16 cellular contexts compared by ENCODE assay signal in the genomic region with DNA sequence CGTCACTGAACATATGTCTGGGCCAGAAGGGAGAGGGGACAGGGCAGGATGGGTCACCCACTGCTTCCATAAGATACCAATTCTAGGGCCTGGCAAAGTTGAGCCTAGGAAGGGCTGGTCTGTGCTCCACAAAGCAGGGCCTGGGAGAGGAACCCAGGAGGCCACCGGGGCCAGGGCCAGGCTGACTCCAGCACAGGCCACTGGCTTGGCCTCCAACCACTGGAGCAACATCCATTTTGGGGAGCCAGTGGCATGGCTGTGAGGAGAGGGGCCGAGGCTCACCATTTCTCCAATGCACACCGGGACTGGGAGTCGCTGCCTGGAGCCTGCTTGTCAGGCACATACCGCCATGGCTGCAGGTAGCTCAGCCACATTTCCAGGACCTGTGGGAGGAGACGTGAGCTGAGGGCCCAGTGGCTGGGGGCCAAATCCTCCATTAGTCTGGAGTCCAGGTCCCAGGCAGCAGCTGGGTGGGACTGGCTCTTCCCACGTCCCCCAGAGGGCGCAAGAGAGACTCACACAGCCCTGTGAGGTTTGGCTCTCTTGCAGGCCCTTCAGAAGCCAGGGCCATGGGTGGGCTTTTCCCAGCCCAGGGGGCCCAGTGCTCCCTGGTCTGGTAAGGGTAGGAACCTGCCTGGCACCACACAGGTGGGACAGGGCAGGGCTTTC. TPM values are rescaled to one million over a fixed set of nuclear protein-coding genes. Genes with fewer than 3 reads are reported as not detected.
DNase-seq lines count a peak whose midpoint lies in the region; ATAC-seq and TF ChIP-seq lines count a peak whose summit lies in the region.
"Had no signal": no experiment of that assay in that cellular context is flagged by ENCODE, and none has a peak within 500 bp of the region (broad histone marks: within the 10 kb centered on the region; RNA-seq: fewer than 3 reads in every experiment).

No MANE protein-coding gene starts in this region.

- H3K27ac ChIP-seq in left lung: no peak overlapping the region
- H3K27ac ChIP-seq in CD8-positive, alpha-beta memory T cell (ENCODE audit: low read depth, low read length): no peak overlapping the region

- H3K9me3 ChIP-seq in left lung: peaks cover 0 to 24% of the 10 kb centered on the region in 2 donors
- H3K9me3 ChIP-seq in CD8-positive, alpha-beta memory T cell (ENCODE audit: low read length): no peaks in the 10 kb centered on the region

- no peak overlapping the region for H3K4me3 ChIP-seq in left lung
- H3K4me3 ChIP-seq in CD8-positive, alpha-beta memory T cell (ENCODE audit: low read length): no peak overlapping the region

- H3K4me3 Mint-ChIP-seq in activated CD4-positive, alpha-beta T cell treated with anti-CD3 and anti-CD28 coated beads, Interleukin-2, amount 10 ng/mL, durations not matched to agents 7 days and 5 days: no peak overlapping the region
- no peak overlapping the region for H3K4me3 Mint-ChIP-seq in CD8-positive, alpha-beta memory T cell
- H3K4me3 Mint-ChIP-seq: activated naive CD4-positive, alpha-beta T cell treated with anti-CD3 and anti-CD28 coated beads, Interleukin-2, amount 10 ng/mL, durations not matched to agents 7 days and 5 days; central memory CD8-positive, alpha-beta T cell had no signal

- ATAC-seq in left lung: peak; percentile 23
- no peak for ATAC-seq in HG03520 (IDR thresholded peaks at IDR 0.05; ENCODE audit: unreplicated experiment)
- ATAC-seq: HCT116 had no signal

- CTCF ChIA-PET in activated CD4-positive, alpha-beta T cell treated with anti-CD3 and anti-CD28 coated beads, Interleukin-2, amount 10 ng/mL, durations not matched to agents 7 days and 5 days (lab: Charles Lee): no interaction called here
- CTCF ChIA-PET in CD8-positive, alpha-beta memory T cell (lab: Charles Lee): no interaction called here

- H3K9me3 Mint-ChIP-seq in activated CD4-positive, alpha-beta T cell treated with anti-CD3 and anti-CD28 coated beads, Interleukin-2, amount 10 ng/mL, durations not matched to agents 7 days and 5 days: peaks cover 3% of the 10 kb centered on the region
- peaks cover 1 to 4% (median 3%) of the 10 kb centered on the region in 5 donors for H3K9me3 Mint-ChIP-seq in CD8-positive, alpha-beta memory T cell

- no peaks in the 10 kb centered on the region for H3K4me1 Mint-ChIP-seq in activated CD4-positive, alpha-beta T cell treated with anti-CD3 and anti-CD28 coated beads, Interleukin-2, amount 10 ng/mL, durations not matched to agents 7 days and 5 days
- H3K4me1 Mint-ChIP-seq in CD8-positive, alpha-beta memory T cell: no peaks in the 10 kb centered on the region
- H3K4me1 Mint-ChIP-seq: activated naive CD4-positive, alpha-beta T cell treated with anti-CD3 and anti-CD28 coated beads, Interleukin-2, amount 10 ng/mL, durations not matched to agents 7 days and 5 days; central memory CD8-positive, alpha-beta T cell had no signal

- in situ Hi-C loops in GM13977 (cut with MboI; ENCODE audit: low pct_unique_long_range_greater_than_20kb, low sequenced_read_pairs, unreplicated experiment): no loop called here

- no peak overlapping the region for H3K27ac Mint-ChIP-seq in activated CD4-positive, alpha-beta T cell treated with anti-CD3 and anti-CD28 coated beads, Interleukin-2, amount 10 ng/mL, durations not matched to agents 7 days and 5 days
- H3K27ac Mint-ChIP-seq in CD8-positive, alpha-beta memory T cell: no peak overlapping the region
- H3K27ac Mint-ChIP-seq: activated naive CD4-positive, alpha-beta T cell treated with anti-CD3 and anti-CD28 coated beads, Interleukin-2, amount 10 ng/mL, durations not matched to agents 7 days and 5 days had no signal

- TF ChIP-seq CTCF in GM12872 (IDR thresholded peaks at IDR 0.05; ENCODE audit: insufficient read depth, low read depth, low read length) (peak; percentile 36; the same call in 2 of the 3 replicates), left lung (IDR thresholded peaks at IDR 0.05) (no peak), GM13977 (IDR thresholded peaks at IDR 0.05; ENCODE audit: extremely low read depth, insufficient read depth, missing control alignments) (no peak)

- POLR2A ChIA-PET in activated CD4-positive, alpha-beta T cell treated with anti-CD3 and anti-CD28 coated beads, Interleukin-2, amount 10 ng/mL, durations not matched to agents 7 days and 5 days (lab: Charles Lee): no interaction called here
- POLR2A ChIA-PET in CD8-positive, alpha-beta memory T cell (lab: Charles Lee): no interaction called here

- no peaks in the 10 kb centered on the region for H3K36me3 Mint-ChIP-seq in activated CD4-positive, alpha-beta T cell treated with anti-CD3 and anti-CD28 coated beads, Interleukin-2, amount 10 ng/mL, durations not matched to agents 7 days and 5 days (ENCODE audit: low read depth)
- no peaks in the 10 kb centered on the region for H3K36me3 Mint-ChIP-seq in CD8-positive, alpha-beta memory T cell
- H3K36me3 Mint-ChIP-seq: activated naive CD4-positive, alpha-beta T cell treated with anti-CD3 and anti-CD28 coated beads, Interleukin-2, amount 10 ng/mL, durations not matched to agents 7 days and 5 days had no signal

- no peaks in the 10 kb centered on the region for H3K27me3 Mint-ChIP-seq in activated CD4-positive, alpha-beta T cell treated with anti-CD3 and anti-CD28 coated beads, Interleukin-2, amount 10 ng/mL, durations not matched to agents 7 days and 5 days
- no peaks in the 10 kb centered on the region for H3K27me3 Mint-ChIP-seq in CD8-positive, alpha-beta memory T cell
- H3K27me3 Mint-ChIP-seq: activated naive CD4-positive, alpha-beta T cell treated with anti-CD3 and anti-CD28 coated beads, Interleukin-2, amount 10 ng/mL, durations not matched to agents 7 days and 5 days; central memory CD8-positive, alpha-beta T cell had no signal

- DNase-seq in activated CD4-positive, alpha-beta T cell treated with anti-CD3 and anti-CD28 coated beads, Interleukin-2, amount 10 ng/mL, durations not matched to agents 7 days and 5 days: peak; percentile 11
- DNase-seq in activated CD4-positive, alpha-beta T cell treated with anti-CD3 and anti-CD28 coated beads for 1 hour: no peak
- peak; percentile 0 for DNase-seq in NCI-H69 (lab: John Stamatoyannopoulos, UW)
- DNase-seq in left lung: no peak
- no peak for DNase-seq in CD8-positive, alpha-beta memory T cell
- no peak for DNase-seq in GM13977 (ENCODE audit: low spot score)
- DNase-seq: activated naive CD4-positive, alpha-beta T cell treated with anti-CD3 and anti-CD28 coated beads, Interleukin-2, amount 10 ng/mL, durations not matched to agents 7 days and 5 days; AML-193; IMR-90; NCI-H2227 treated with DMSO at 0.1 percent for 48 hours; SIG-M5 had no signal

- H3K4me1 ChIP-seq in left lung: peaks cover 0 to 12% of the 10 kb centered on the region in 2 donors
- H3K4me1 ChIP-seq in CD8-positive, alpha-beta memory T cell (ENCODE audit: insufficient read depth, low read length): no peaks in the 10 kb centered on the region

- no peaks in the 10 kb centered on the region for H3K36me3 ChIP-seq in left lung
- no peaks in the 10 kb centered on the region for H3K36me3 ChIP-seq in CD8-positive, alpha-beta memory T cell (ENCODE audit: insufficient read depth, low read length)

- intact Hi-C loops in left lung (cut with DNase I): no loop called here

- no peaks in the 10 kb centered on the region for H3K27me3 ChIP-seq in left lung
- no peaks in the 10 kb centered on the region for H3K27me3 ChIP-seq in CD8-positive, alpha-beta memory T cell (ENCODE audit: insufficient read depth, low read length, poor library complexity, severe bottlenecking)

RNA-seq across cellular contexts. Expression of gene TUBA3C, which starts 27.7 kb away (rescaled TPM):
- not detected for total RNA-seq in activated CD4-positive, alpha-beta T cell treated with anti-CD3 and anti-CD28 coated beads, Interleukin-2, amount 10 ng/mL, durations not matched to agents 7 days and 5 days
- total RNA-seq in left lung: not detected
- not detected for total RNA-seq in CD8-positive, alpha-beta memory T cell
- not detected for polyA plus RNA-seq in CD8-positive, alpha-beta memory T cell
- total RNA-seq: IMR-90 had no signal
- polyA plus RNA-seq: esophagus, IMR-90 had no signal

Comparison
In these comparisons a context has a peak if more than half of its experiments do, and no peak if none do; other contexts are left out.
1. DNase-seq: peak in activated CD4-positive, alpha-beta T cell treated with anti-CD3 and anti-CD28 coated beads, Interleukin-2, amount 10 ng/mL, durations not matched to agents 7 days and 5 days (single experiment) and NCI-H69 (single experiment); none in activated CD4-positive, alpha-beta T cell treated with anti-CD3 and anti-CD28 coated beads for 1 hour (single experiment), left lung (0 of 2), CD8-positive, alpha-beta memory T cell (0 of 5) and GM13977 (single experiment).